Comparison of ENCODE assay signal across 8 cellular contexts in genomic region chr1:194289569-194290266, GRCh38.
DNase-seq lines count a peak whose midpoint lies in the region; ATAC-seq lines count a peak whose summit lies in the region.

No MANE protein-coding gene starts in this region.

- CTCF ChIA-PET in activated CD8-positive, alpha-beta memory T cell treated with anti-CD3 and anti-CD28 coated beads, Interleukin-2, amount 10 ng/mL, durations not matched to agents 7 days and 5 days (lab: Charles Lee): no interaction called here

- H3K4me3 Mint-ChIP-seq in T-helper 2 cell treated with Interferon-gamma antibody and Interleukin-4, amounts not matched to agents 5 μg/mL and 100 μg/mL, for 36 hours: no peak overlapping the region
- no peak overlapping the region for H3K4me3 Mint-ChIP-seq in activated CD8-positive, alpha-beta memory T cell treated with anti-CD3 and anti-CD28 coated beads, Interleukin-2, amount 10 ng/mL, durations not matched to agents 7 days and 5 days
- no peak overlapping the region for H3K4me3 Mint-ChIP-seq in stimulated activated memory B cell treated with anti-CD40 and anti-IgM and Interleukin-4, amounts not matched to agents 10 μg/mL and 1 μg/mL and 100 μg/mL, for 72 hours

- H3K27ac Mint-ChIP-seq in T-helper 2 cell treated with Interferon-gamma antibody and Interleukin-4, amounts not matched to agents 5 μg/mL and 100 μg/mL, for 36 hours: no peak overlapping the region
- H3K27ac Mint-ChIP-seq in activated CD8-positive, alpha-beta memory T cell treated with anti-CD3 and anti-CD28 coated beads, Interleukin-2, amount 10 ng/mL, durations not matched to agents 7 days and 5 days: no peak overlapping the region
- H3K27ac Mint-ChIP-seq in stimulated activated memory B cell treated with anti-CD40 and anti-IgM and Interleukin-4, amounts not matched to agents 10 μg/mL and 1 μg/mL and 100 μg/mL, for 72 hours: no peak overlapping the region

- DNase-seq in T-helper 2 cell (peak in 4 of 5 experiments; percentile 10 to 65 (median 40)), NCI-H1930 (lab: John Stamatoyannopoulos, UW) (no peak), AG08396 (ENCODE audit: low spot score) (no peak), AML-193 (lab: John Stamatoyannopoulos, UW) (no peak)
- DNase-seq in T-helper 2 cell treated with Interferon-gamma antibody and Interleukin-4, amounts not matched to agents 5 μg/mL and 100 μg/mL, for 36 hours (ENCODE audit: low spot score): no peak
- peak; percentile 41 for DNase-seq in activated CD8-positive, alpha-beta memory T cell treated with anti-CD3 and anti-CD28 coated beads, Interleukin-2, amount 10 ng/mL, durations not matched to agents 7 days and 5 days

- H3K9me3 Mint-ChIP-seq in T-helper 2 cell treated with Interferon-gamma antibody and Interleukin-4, amounts not matched to agents 5 μg/mL and 100 μg/mL, for 36 hours: no peaks in the 10 kb centered on the region
- H3K9me3 Mint-ChIP-seq in activated CD8-positive, alpha-beta memory T cell treated with anti-CD3 and anti-CD28 coated beads, Interleukin-2, amount 10 ng/mL, durations not matched to agents 7 days and 5 days (ENCODE audit: low read depth): no peaks in the 10 kb centered on the region
- no peaks in the 10 kb centered on the region for H3K9me3 Mint-ChIP-seq in stimulated activated memory B cell treated with anti-CD40 and anti-IgM and Interleukin-4, amounts not matched to agents 10 μg/mL and 1 μg/mL and 100 μg/mL, for 72 hours

- H3K36me3 Mint-ChIP-seq in T-helper 2 cell treated with Interferon-gamma antibody and Interleukin-4, amounts not matched to agents 5 μg/mL and 100 μg/mL, for 36 hours (ENCODE audit: low read depth): no peaks in the 10 kb centered on the region
- no peaks in the 10 kb centered on the region for H3K36me3 Mint-ChIP-seq in activated CD8-positive, alpha-beta memory T cell treated with anti-CD3 and anti-CD28 coated beads, Interleukin-2, amount 10 ng/mL, durations not matched to agents 7 days and 5 days
- H3K36me3 Mint-ChIP-seq in stimulated activated memory B cell treated with anti-CD40 and anti-IgM and Interleukin-4, amounts not matched to agents 10 μg/mL and 1 μg/mL and 100 μg/mL, for 72 hours: no peaks in the 10 kb centered on the region

- peak; percentile 98 for ATAC-seq in HG03378 (IDR thresholded peaks at IDR 0.05; ENCODE audit: unreplicated experiment)
- peak; percentile 60 for ATAC-seq in activated CD8-positive, alpha-beta memory T cell treated with anti-CD3 and anti-CD28 coated beads, Interleukin-2, amount 10 ng/mL, durations not matched to agents 7 days and 5 days
- ATAC-seq in stimulated activated memory B cell treated with anti-CD40 and anti-IgM and Interleukin-4, amounts not matched to agents 10 μg/mL and 1 μg/mL and 100 μg/mL, for 72 hours: peak; percentile 97

- H3K27me3 Mint-ChIP-seq in T-helper 2 cell treated with Interferon-gamma antibody and Interleukin-4, amounts not matched to agents 5 μg/mL and 100 μg/mL, for 36 hours (ENCODE audit: low read depth): no peaks in the 10 kb centered on the region
- no peaks in the 10 kb centered on the region for H3K27me3 Mint-ChIP-seq in activated CD8-positive, alpha-beta memory T cell treated with anti-CD3 and anti-CD28 coated beads, Interleukin-2, amount 10 ng/mL, durations not matched to agents 7 days and 5 days
- peaks cover 8% of the 10 kb centered on the region for H3K27me3 Mint-ChIP-seq in stimulated activated memory B cell treated with anti-CD40 and anti-IgM and Interleukin-4, amounts not matched to agents 10 μg/mL and 1 μg/mL and 100 μg/mL, for 72 hours

- peaks cover 8% of the 10 kb centered on the region for H3K4me1 Mint-ChIP-seq in T-helper 2 cell treated with Interferon-gamma antibody and Interleukin-4, amounts not matched to agents 5 μg/mL and 100 μg/mL, for 36 hours (ENCODE audit: low read depth)
- H3K4me1 Mint-ChIP-seq in activated CD8-positive, alpha-beta memory T cell treated with anti-CD3 and anti-CD28 coated beads, Interleukin-2, amount 10 ng/mL, durations not matched to agents 7 days and 5 days: peaks cover 10% of the 10 kb centered on the region
- peaks cover 12% of the 10 kb centered on the region for H3K4me1 Mint-ChIP-seq in stimulated activated memory B cell treated with anti-CD40 and anti-IgM and Interleukin-4, amounts not matched to agents 10 μg/mL and 1 μg/mL and 100 μg/mL, for 72 hours

Comparison
In these comparisons a context has a peak if more than half of its experiments do, and no peak if none do; other contexts are left out.
1. DNase-seq: peak in T-helper 2 cell (4 of 5) and activated CD8-positive, alpha-beta memory T cell treated with anti-CD3 and anti-CD28 coated beads, Interleukin-2, amount 10 ng/mL, durations not matched to agents 7 days and 5 days (single experiment); none in T-helper 2 cell treated with Interferon-gamma antibody and Interleukin-4, amounts not matched to agents 5 μg/mL and 100 μg/mL, for 36 hours (single experiment), NCI-H1930 (0 of 2), AG08396 (single experiment) and AML-193 (0 of 2).
2. Peak in every context shown above with its lines, with median percentiles within 50 percentile points of each other: ATAC-seq.